In the genomic region with DNA sequence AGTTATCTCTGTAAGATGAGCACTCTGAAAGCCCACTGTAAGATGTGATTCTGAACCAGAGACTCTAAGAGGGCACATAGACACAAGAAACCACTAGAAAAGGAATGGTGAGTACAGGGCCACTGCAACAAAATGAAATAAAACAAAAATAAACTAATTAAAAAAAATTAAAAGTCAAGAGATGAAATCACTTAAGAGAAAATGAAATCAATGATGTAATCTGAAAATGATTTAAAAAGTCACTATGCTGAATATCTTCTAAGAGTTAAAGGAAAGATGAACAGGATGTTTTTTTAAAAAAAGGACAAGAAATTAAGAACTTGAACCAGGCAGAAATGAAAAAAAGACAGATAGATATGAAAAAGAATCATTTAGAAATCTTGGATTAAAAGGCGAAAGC, we compare ENCODE assay signal across 21 cellular contexts.
DNase-seq lines count a peak whose midpoint lies in the region; ATAC-seq, FAIRE-seq and TF ChIP-seq lines count a peak whose summit lies in the region.
"Had no signal": no experiment of that assay in that cellular context is flagged by ENCODE, and none has a peak within 500 bp of the region (broad histone marks: within the 10 kb centered on the region; RNA-seq: fewer than 3 reads in every experiment).

No MANE protein-coding gene starts in this region.

- TF ChIP-seq POLR2A in gastroesophageal sphincter (IDR thresholded peaks at IDR 0.05), result no peak

- H3K36me3 ChIP-seq in CD8-positive, alpha-beta memory T cell (ENCODE audit: insufficient read depth, low read length), result no peaks in the 10 kb centered on the region
- H3K36me3 ChIP-seq in kidney (ENCODE audit: control insufficient read depth in 1 of 2, insufficient read depth in 2 of 2, low read length in 2 of 2) (no peaks in the 10 kb centered on the region), gastroesophageal sphincter (no peaks in the 10 kb centered on the region)
- H3K36me3 ChIP-seq: BE2C had no signal

- H3K27me3 Mint-ChIP-seq in activated naive CD8-positive, alpha-beta T cell, result no peaks in the 10 kb centered on the region
- no peaks in the 10 kb centered on the region for H3K27me3 Mint-ChIP-seq in activated naive CD8-positive, alpha-beta T cell treated with anti-CD3 and anti-CD28 coated beads, Interleukin-2, amount 50 U/mL, for 24 hours
- H3K27me3 Mint-ChIP-seq in CD8-positive, alpha-beta memory T cell, result no peaks in the 10 kb centered on the region
- no peaks in the 10 kb centered on the region for H3K27me3 Mint-ChIP-seq in activated naive CD8-positive, alpha-beta T cell treated with anti-CD3 and anti-CD28 coated beads for 36 hours
- H3K27me3 Mint-ChIP-seq in activated CD8-positive, alpha-beta T cell treated with anti-CD3 and anti-CD28 coated beads, Interleukin-2, amount 10 ng/mL, durations not matched to agents 7 days and 5 days (ENCODE audit: low read depth), result peaks cover under 1% of the 10 kb centered on the region

- no peaks in the 10 kb centered on the region for H3K9me3 Mint-ChIP-seq in activated naive CD8-positive, alpha-beta T cell (ENCODE audit: low read depth)
- no peaks in the 10 kb centered on the region for H3K9me3 Mint-ChIP-seq in activated naive CD8-positive, alpha-beta T cell treated with anti-CD3 and anti-CD28 coated beads, Interleukin-2, amount 50 U/mL, for 24 hours
- H3K9me3 Mint-ChIP-seq in CD8-positive, alpha-beta memory T cell, result no peaks in the 10 kb centered on the region
- peaks cover 3% of the 10 kb centered on the region for H3K9me3 Mint-ChIP-seq in activated naive CD8-positive, alpha-beta T cell treated with anti-CD3 and anti-CD28 coated beads for 36 hours
- H3K9me3 Mint-ChIP-seq in activated CD8-positive, alpha-beta T cell treated with anti-CD3 and anti-CD28 coated beads, Interleukin-2, amount 10 ng/mL, durations not matched to agents 7 days and 5 days (ENCODE audit: insufficient read depth), result no peaks in the 10 kb centered on the region

- peak overlapping the region; percentile 46 for H3K27ac Mint-ChIP-seq in activated naive CD8-positive, alpha-beta T cell
- H3K27ac Mint-ChIP-seq in activated naive CD8-positive, alpha-beta T cell treated with anti-CD3 and anti-CD28 coated beads, Interleukin-2, amount 50 U/mL, for 24 hours, result no peak overlapping the region
- H3K27ac Mint-ChIP-seq in CD8-positive, alpha-beta memory T cell, result peak overlapping the region; percentile 15 to 93 (median 54)
- peak overlapping the region; percentile 72 for H3K27ac Mint-ChIP-seq in activated naive CD8-positive, alpha-beta T cell treated with anti-CD3 and anti-CD28 coated beads for 36 hours
- H3K27ac Mint-ChIP-seq in activated CD8-positive, alpha-beta T cell treated with anti-CD3 and anti-CD28 coated beads, Interleukin-2, amount 10 ng/mL, durations not matched to agents 7 days and 5 days, result no peak overlapping the region

- WGBS in gastroesophageal sphincter (ENCODE audit: low coverage in 1 of 2), 2 donors, result 78% methylated on average over 1 of the region's 1 CpG; no CpG with 5 or more reads in 1 of the 2 donors

- POLR2A ChIA-PET in CD8-positive, alpha-beta memory T cell (lab: Charles Lee), result no interaction called here
- POLR2A ChIA-PET in activated CD8-positive, alpha-beta T cell treated with anti-CD3 and anti-CD28 coated beads, Interleukin-2, amount 10 ng/mL, durations not matched to agents 7 days and 5 days (lab: Charles Lee), result no interaction called here

- TF ChIP-seq EP300 in gastroesophageal sphincter (IDR thresholded peaks at IDR 0.05), result no peak

- TF ChIP-seq CTCF in kidney (IDR thresholded peaks at IDR 0.05; ENCODE audit: borderline replicate concordance, extremely low read depth, insufficient read depth) (no peak), gastroesophageal sphincter (IDR thresholded peaks at IDR 0.05) (no peak)

- H3K4me1 Mint-ChIP-seq in activated naive CD8-positive, alpha-beta T cell (ENCODE audit: low read depth), result peaks cover 28% of the 10 kb centered on the region
- H3K4me1 Mint-ChIP-seq in activated naive CD8-positive, alpha-beta T cell treated with anti-CD3 and anti-CD28 coated beads, Interleukin-2, amount 50 U/mL, for 24 hours, result peaks cover 22% of the 10 kb centered on the region
- peaks cover 31 to 38% (median 36%) of the 10 kb centered on the region in 3 donors for H3K4me1 Mint-ChIP-seq in CD8-positive, alpha-beta memory T cell
- peaks cover 20% of the 10 kb centered on the region for H3K4me1 Mint-ChIP-seq in activated naive CD8-positive, alpha-beta T cell treated with anti-CD3 and anti-CD28 coated beads for 36 hours
- H3K4me1 Mint-ChIP-seq in activated CD8-positive, alpha-beta T cell treated with anti-CD3 and anti-CD28 coated beads, Interleukin-2, amount 10 ng/mL, durations not matched to agents 7 days and 5 days (ENCODE audit: low read depth), result peaks cover 24% of the 10 kb centered on the region

- H3K4me3 ChIP-seq in CD8-positive, alpha-beta memory T cell (ENCODE audit: low read length), result no peak overlapping the region
- H3K4me3 ChIP-seq in kidney (ENCODE audit: low read length in 2 of 2), result no peak overlapping the region
- no peak overlapping the region for H3K4me3 ChIP-seq in gastroesophageal sphincter
- H3K4me3 ChIP-seq: A549 had no signal

- H3K9ac ChIP-seq in kidney (ENCODE audit: low read length in 2 of 2), result no peak overlapping the region
- H3K9ac ChIP-seq: SK-N-SH had no signal

- H3K9me3 ChIP-seq in CD8-positive, alpha-beta memory T cell (ENCODE audit: low read length), result no peaks in the 10 kb centered on the region
- H3K9me3 ChIP-seq in kidney (ENCODE audit: control insufficient read depth in 1 of 2, low read length in 2 of 2) (no peaks in the 10 kb centered on the region), gastroesophageal sphincter (peaks cover 0 to 13% (median 0%) of the 10 kb centered on the region in 3 donors)
- H3K9me3 ChIP-seq: A549, BE2C, SK-N-SH had no signal

- ATAC-seq in activated naive CD8-positive, alpha-beta T cell treated with anti-CD3 and anti-CD28 coated beads, Interleukin-2, amount 50 U/mL, for 24 hours, result no peak
- ATAC-seq in gastroesophageal sphincter, result no peak
- no peak for ATAC-seq in activated CD8-positive, alpha-beta T cell treated with anti-CD3 and anti-CD28 coated beads, Interleukin-2, amount 10 ng/mL, durations not matched to agents 7 days and 5 days
- ATAC-seq: A549, Panc1 had no signal

- no peak overlapping the region for H3K27ac ChIP-seq in CD8-positive, alpha-beta memory T cell (ENCODE audit: low read depth, low read length)
- H3K27ac ChIP-seq in kidney (ENCODE audit: low read depth in 2 of 2, low read length in 2 of 2) (no peak overlapping the region), gastroesophageal sphincter (no peak overlapping the region)
- H3K27ac ChIP-seq: A549 had no signal

- DNase-seq in activated naive CD8-positive, alpha-beta T cell treated with anti-CD3 and anti-CD28 coated beads, Interleukin-2, amount 50 U/mL, for 24 hours, result no peak
- DNase-seq in CD8-positive, alpha-beta memory T cell, result no peak
- no peak for DNase-seq in activated naive CD8-positive, alpha-beta T cell treated with anti-CD3 and anti-CD28 coated beads for 36 hours
- DNase-seq in kidney, result no peak
- no peak for DNase-seq in Ammon's horn (ENCODE audit: low spot score)
- no peak for DNase-seq in activated CD8-positive, alpha-beta T cell treated with anti-CD3 and anti-CD28 coated beads, Interleukin-2, amount 10 ng/mL, durations not matched to agents 7 days and 5 days
- DNase-seq: BE2C, GDM1, KBM-7, NCI-H1092, NCI-H1436 treated with DMSO at 0.1 percent for 48 hours, NCI-H2029, NCI-H2227 treated with DMSO at 0.1 percent for 48 hours, NCI-H510A, NCI-H748 treated with DMSO at 0.1 percent for 48 hours, SIG-M5, SK-N-SH had no signal

- intact Hi-C loops in kidney (cut with DNase I), result no loop called here

- CTCF ChIA-PET in CD8-positive, alpha-beta memory T cell (lab: Charles Lee), result interaction anchor here (0.9 to 1.9 kb wide), 3 partner anchors 25 to 282 kb away, joined by 4 read pairs; no protein-coding TSS in a partner anchor
- CTCF ChIA-PET in activated CD8-positive, alpha-beta T cell treated with anti-CD3 and anti-CD28 coated beads, Interleukin-2, amount 10 ng/mL, durations not matched to agents 7 days and 5 days (lab: Charles Lee), result interaction anchor here (1.5 to 3.8 kb wide), 2 partner anchors 25 to 282 kb away, joined by 3 to 23 read pairs; no protein-coding TSS in a partner anchor

- H3K4me1 ChIP-seq in CD8-positive, alpha-beta memory T cell (ENCODE audit: insufficient read depth, low read length), result peaks cover 36% of the 10 kb centered on the region
- H3K4me1 ChIP-seq in kidney (ENCODE audit: control insufficient read depth in 1 of 2, insufficient read depth in 1 of 2, low read depth in 1 of 2, low read length in 2 of 2) (no peaks in the 10 kb centered on the region), gastroesophageal sphincter (no peaks in the 10 kb centered on the region)
- H3K4me1 ChIP-seq: A549, BE2C had no signal

- H3K36me3 Mint-ChIP-seq in activated naive CD8-positive, alpha-beta T cell, result no peaks in the 10 kb centered on the region
- no peaks in the 10 kb centered on the region for H3K36me3 Mint-ChIP-seq in activated naive CD8-positive, alpha-beta T cell treated with anti-CD3 and anti-CD28 coated beads, Interleukin-2, amount 50 U/mL, for 24 hours (ENCODE audit: low read depth)
- no peaks in the 10 kb centered on the region for H3K36me3 Mint-ChIP-seq in CD8-positive, alpha-beta memory T cell
- H3K36me3 Mint-ChIP-seq in activated naive CD8-positive, alpha-beta T cell treated with anti-CD3 and anti-CD28 coated beads for 36 hours, result peaks cover 3% of the 10 kb centered on the region
- H3K36me3 Mint-ChIP-seq in activated CD8-positive, alpha-beta T cell treated with anti-CD3 and anti-CD28 coated beads, Interleukin-2, amount 10 ng/mL, durations not matched to agents 7 days and 5 days (ENCODE audit: low read depth), result no peaks in the 10 kb centered on the region

- H3K27me3 ChIP-seq in CD8-positive, alpha-beta memory T cell (ENCODE audit: insufficient read depth, low read length, poor library complexity, severe bottlenecking), result no peaks in the 10 kb centered on the region
- peaks cover 4% of the 10 kb centered on the region for H3K27me3 ChIP-seq in gastroesophageal sphincter

- peak; percentile 8 for FAIRE-seq in kidney (lab: Jason Lieb, UNC)
- FAIRE-seq: A549 had no signal

- peak overlapping the region; percentile 56 for H3K4me3 Mint-ChIP-seq in activated naive CD8-positive, alpha-beta T cell
- H3K4me3 Mint-ChIP-seq in activated naive CD8-positive, alpha-beta T cell treated with anti-CD3 and anti-CD28 coated beads, Interleukin-2, amount 50 U/mL, for 24 hours, result no peak overlapping the region
- peak overlapping the region in 5 of 7 donors; percentile 14 to 66 (median 51) for H3K4me3 Mint-ChIP-seq in CD8-positive, alpha-beta memory T cell
- H3K4me3 Mint-ChIP-seq in activated naive CD8-positive, alpha-beta T cell treated with anti-CD3 and anti-CD28 coated beads for 36 hours, result no peak overlapping the region
- H3K4me3 Mint-ChIP-seq in activated CD8-positive, alpha-beta T cell treated with anti-CD3 and anti-CD28 coated beads, Interleukin-2, amount 10 ng/mL, durations not matched to agents 7 days and 5 days, result no peak overlapping the region

Comparison
In these comparisons a context has a peak if more than half of its experiments do, and no peak if none do; other contexts are left out.
1. H3K27ac Mint-ChIP-seq: peak in activated naive CD8-positive, alpha-beta T cell (single experiment), CD8-positive, alpha-beta memory T cell (8 of 8) and activated naive CD8-positive, alpha-beta T cell treated with anti-CD3 and anti-CD28 coated beads for 36 hours (single experiment); none in activated naive CD8-positive, alpha-beta T cell treated with anti-CD3 and anti-CD28 coated beads, Interleukin-2, amount 50 U/mL, for 24 hours (single experiment) and activated CD8-positive, alpha-beta T cell treated with anti-CD3 and anti-CD28 coated beads, Interleukin-2, amount 10 ng/mL, durations not matched to agents 7 days and 5 days (single experiment).
2. H3K4me3 Mint-ChIP-seq: peak in activated naive CD8-positive, alpha-beta T cell (single experiment) and CD8-positive, alpha-beta memory T cell (5 of 7); none in activated naive CD8-positive, alpha-beta T cell treated with anti-CD3 and anti-CD28 coated beads, Interleukin-2, amount 50 U/mL, for 24 hours (single experiment), activated naive CD8-positive, alpha-beta T cell treated with anti-CD3 and anti-CD28 coated beads for 36 hours (single experiment) and activated CD8-positive, alpha-beta T cell treated with anti-CD3 and anti-CD28 coated beads, Interleukin-2, amount 10 ng/mL, durations not matched to agents 7 days and 5 days (single experiment).